In genomic region chr7:149136118-149136517, GRCh38 we compare ENCODE assay signal across 22 cellular contexts. TPM values are rescaled to one million over a fixed set of nuclear protein-coding genes. Genes with fewer than 3 reads are reported as not detected.
DNase-seq lines count a peak whose midpoint lies in the region; ATAC-seq, FAIRE-seq and TF ChIP-seq lines count a peak whose summit lies in the region.
"Had no signal": no experiment of that assay in that cellular context is flagged by ENCODE, and none has a peak within 500 bp of the region (broad histone marks: within the 10 kb centered on the region; RNA-seq: fewer than 3 reads in every experiment).

No MANE protein-coding gene starts in this region.

- POLR2A ChIA-PET in WTC11 (lab: Charles Lee) (no interaction called here), MCF 10A (lab: Yijun Ruan, JAX) (interaction anchor here (0.6 to 1.3 kb wide), 5 partner anchors 8 to 29 kb away, joined by 3 to 5 read pairs (median 3); partner anchors contain the start of genes ZNF398 and ZNF425)

- H3K4me3 Mint-ChIP-seq in GM23338: no peak overlapping the region
- H3K4me3 Mint-ChIP-seq in WTC11: no peak overlapping the region
- H3K4me3 Mint-ChIP-seq in MCF 10A (ENCODE audit: unreplicated experiment): no peak overlapping the region
- H3K4me3 Mint-ChIP-seq: B cell; CD4-positive, alpha-beta T cell; CD8-positive, alpha-beta T cell had no signal

- ATAC-seq in GM23338 (peak; percentile 62), WTC11 (peak; percentile 60)
- ATAC-seq: A549; CD8-positive, alpha-beta T cell had no signal

- H4K20me1 ChIP-seq in GM23338 (replicated peaks; ENCODE audit: insufficient read depth): no peaks in the 10 kb centered on the region
- H4K20me1 ChIP-seq in osteoblast (ENCODE audit: insufficient read depth, low read length): no peaks in the 10 kb centered on the region
- H4K20me1 ChIP-seq: BLaER1 treated with 17β-estradiol and CSF1 and Interleukin-3, amounts not matched to agents 10 nM and 100 nM had no signal

- TF ChIP-seq CTCF in GM23338 (conservative IDR thresholded peaks at IDR 0.05; ENCODE audit: low read depth in 2 of 2) (peak in 1 of 2 experiments; percentile 56; a peak in 2 of 4 replicates), WTC11 (IDR thresholded peaks at IDR 0.05) (no peak), osteoblast (IDR thresholded peaks at IDR 0.05; ENCODE audit: extremely low read depth, low read depth, low read length) (no peak), MCF 10A (IDR thresholded peaks at IDR 0.05; ENCODE audit: unreplicated experiment) (no peak), GM13976 (IDR thresholded peaks at IDR 0.05; ENCODE audit: borderline replicate concordance, control extremely low read depth, extremely low read depth, insufficient read depth, missing control alignments) (no peak)

- H3K4me3 ChIP-seq in GM23338 (no peak overlapping the region), osteoblast (ENCODE audit: insufficient read depth, low read length) (no peak overlapping the region)
- H3K4me3 ChIP-seq: A549; BLaER1 treated with 17β-estradiol and CSF1 and Interleukin-3, amounts not matched to agents 10 nM and 100 nM had no signal

- DNase-seq in GM23338 (ENCODE audit: low spot score): peak; percentile 35
- DNase-seq in WTC11 (ENCODE audit: low spot score): no peak
- peak; percentile 43 for DNase-seq in osteoblast (ENCODE audit: insufficient read length, low spot score, missing footprints)
- DNase-seq in MCF 10A (ENCODE audit: unreplicated experiment): no peak
- DNase-seq in H54 (ENCODE audit: insufficient read length, low spot score): no peak
- no peak for DNase-seq in GM13976 (ENCODE audit: low spot score)
- DNase-seq: AML-193; Caco-2; Calu3; CD4-positive, alpha-beta T cell; CD8-positive, alpha-beta T cell; DMS79 treated with DMSO at 0.1 percent for 48 hours; GF-D8 had no signal

- no TSS peak for BruUV-seq in MCF 10A (replicated peaks; lab: Mats Ljungman, UMichigan)

- no peaks in the 10 kb centered on the region for H3K9me3 ChIP-seq in osteoblast (ENCODE audit: low read depth, low read length)
- H3K9me3 ChIP-seq: A549 had no signal

- intact Hi-C loops in MCF 10A (cut with micrococcal nuclease): no loop called here

- H3K36me3 Mint-ChIP-seq in GM23338 (ENCODE audit: low read depth) (peaks cover 43% of the 10 kb centered on the region), WTC11 (peaks cover 22% of the 10 kb centered on the region), MCF 10A (ENCODE audit: insufficient read depth, unreplicated experiment) (peaks cover 36% of the 10 kb centered on the region)

- peak overlapping the region; percentile 63 for H3K27ac ChIP-seq in GM23338 (ENCODE audit: low read depth)
- no peak overlapping the region for H3K27ac ChIP-seq in osteoblast (ENCODE audit: low read depth, low read length)
- H3K27ac ChIP-seq: 22Rv1; A549; BLaER1 treated with 17β-estradiol and CSF1 and Interleukin-3, amounts not matched to agents 10 nM and 100 nM; C4-2B had no signal

- TF ChIP-seq POLR2A in H54 (IDR thresholded peaks at IDR 0.05; ENCODE audit: low read depth, low read length): no peak

- H3K27me3 ChIP-seq in GM23338 (ENCODE audit: insufficient read depth) (no peaks in the 10 kb centered on the region), osteoblast (ENCODE audit: insufficient read depth, low read length) (no peaks in the 10 kb centered on the region)
- H3K27me3 ChIP-seq: BLaER1 treated with 17β-estradiol and CSF1 and Interleukin-3, amounts not matched to agents 10 nM and 100 nM had no signal

- CTCF ChIA-PET in WTC11 (lab: Charles Lee): interaction anchor here (1.0 to 1.4 kb wide), 2 partner anchors 11 to 149 kb away, joined by 3 to 8 read pairs; partner anchors contain the start of gene ZNF398
- CTCF ChIA-PET in MCF 10A (lab: Yijun Ruan, JAX): interaction anchor here (0.8 to 6.0 kb wide), 5 partner anchors 9 to 34 kb away, joined by 3 to 33 read pairs (median 3); partner anchors contain the start of gene ZNF398

- H2AFZ ChIP-seq in GM23338 (no peak overlapping the region), osteoblast (ENCODE audit: low read length) (no peak overlapping the region)

- 0 out of 2 replicates have a peak, but pooled peaks cover 10% of the 10 kb centered on the region for H3F3A ChIP-seq in GM23338 (replicated peaks; ENCODE audit: low read depth)

- H3K4me2 ChIP-seq in GM23338: no peak overlapping the region
- no peak overlapping the region for H3K4me2 ChIP-seq in osteoblast (ENCODE audit: insufficient read depth, low read length)
- H3K4me2 ChIP-seq: A549; BLaER1 treated with 17β-estradiol and CSF1 and Interleukin-3, amounts not matched to agents 10 nM and 100 nM had no signal

- no peak overlapping the region for H3K27ac Mint-ChIP-seq in GM23338
- no peak overlapping the region for H3K27ac Mint-ChIP-seq in WTC11
- H3K27ac Mint-ChIP-seq in MCF 10A (ENCODE audit: low read depth, unreplicated experiment): no peak overlapping the region
- H3K27ac Mint-ChIP-seq: B cell; CD4-positive, alpha-beta T cell; CD8-positive, alpha-beta T cell had no signal

- FAIRE-seq in H54 (lab: Jason Lieb, UNC): no peak
- FAIRE-seq: A549, D721Med, G401.6, GM12891, GM18507 had no signal

- H3K36me3 ChIP-seq in GM23338 (ENCODE audit: insufficient read depth): peaks cover 4% of the 10 kb centered on the region
- H3K36me3 ChIP-seq in osteoblast (ENCODE audit: insufficient read depth, low read length): peaks cover 3% of the 10 kb centered on the region

- peaks cover 11% of the 10 kb centered on the region for H3K4me1 ChIP-seq in GM23338 (ENCODE audit: insufficient read depth)
- no peaks in the 10 kb centered on the region for H3K4me1 ChIP-seq in osteoblast (ENCODE audit: insufficient read depth, low read length)
- H3K4me1 ChIP-seq: Caco-2 had no signal

- H3K4me1 Mint-ChIP-seq in GM23338: 0 out of 3 replicates have a peak, but pooled peaks cover 3% of the 10 kb centered on the region
- no peaks in the 10 kb centered on the region for H3K4me1 Mint-ChIP-seq in WTC11
- no peaks in the 10 kb centered on the region for H3K4me1 Mint-ChIP-seq in MCF 10A (ENCODE audit: insufficient read depth, unreplicated experiment)
- H3K4me1 Mint-ChIP-seq: B cell had no signal

- H3K9me3 Mint-ChIP-seq in GM23338: peaks cover 4% of the 10 kb centered on the region
- H3K9me3 Mint-ChIP-seq in WTC11: peaks cover 2% of the 10 kb centered on the region
- no peaks in the 10 kb centered on the region for H3K9me3 Mint-ChIP-seq in MCF 10A (ENCODE audit: unreplicated experiment)
- H3K9me3 Mint-ChIP-seq: CD4-positive, alpha-beta T cell had no signal

- peaks cover 5% of the 10 kb centered on the region for H3K27me3 Mint-ChIP-seq in GM23338 (ENCODE audit: insufficient read depth, low read depth, poor library complexity)
- no peaks in the 10 kb centered on the region; the same call in 1 of the 2 replicates for H3K27me3 Mint-ChIP-seq in WTC11 (ENCODE audit: low read depth)
- H3K27me3 Mint-ChIP-seq in MCF 10A (ENCODE audit: insufficient read depth, unreplicated experiment): no peaks in the 10 kb centered on the region
- H3K27me3 Mint-ChIP-seq: B cell; CD4-positive, alpha-beta T cell had no signal

- in situ Hi-C loops in GM13976 (cut with MboI; ENCODE audit: low sequenced_read_pairs, unreplicated experiment): no loop called here

- H3K79me2 ChIP-seq in GM23338 (replicated peaks; ENCODE audit: insufficient read depth) (no peaks in the 10 kb centered on the region), osteoblast (ENCODE audit: insufficient read depth, low read length) (no peaks in the 10 kb centered on the region)

- no peaks in the 10 kb centered on the region for H3K9me2 ChIP-seq in GM23338 (ENCODE audit: insufficient read depth)

TF ChIP-seq in GM23338, 12 proteins besides CTCF, POLR2A, EP300 and RAD21 (continues in another document):
- TF ChIP-seq STAT1 (IDR thresholded peaks at IDR 0.05; ENCODE audit: unreplicated experiment) (no peak), POLR2AphosphoS5 (IDR thresholded peaks at IDR 0.05; ENCODE audit: low read depth) (no peak), CREB1 (CRISPR knock-in tag; IDR thresholded peaks at IDR 0.05; ENCODE audit: low read depth) (no peak)

TF ChIP-seq in WTC11, 78 proteins besides CTCF, POLR2A, EP300 and RAD21:
- no peak for TF ChIP-seq TEAD4 (CRISPR knock-in tag; IDR thresholded peaks at IDR 0.05)
- peak; percentile 67; the same call in 1 of the 2 replicates for TF ChIP-seq HMGA2 (CRISPR knock-in tag; IDR thresholded peaks at IDR 0.05)

RNA-seq across cellular contexts. Expression of gene ZNF425, which starts 10.0 kb away (rescaled TPM):
- 4.3 and 5.0 TPM in 2 replicates for total RNA-seq in GM23338 (2014; rRNA removed; shearing (Covaris generic))
- 3.0 and 4.3 TPM in 2 replicates for polyA plus RNA-seq in GM23338 (2016; fragmentation: Nextera tagmentation; extraction: Ambion mirVana)
- 3.8 to 5.8 TPM (median 4.9 TPM) in 3 replicates for total RNA-seq in WTC11 (2021)
- 4.3 and 4.7 TPM in 2 replicates for total RNA-seq in osteoblast
- 2.6 and 3.3 TPM in 2 replicates for total RNA-seq in MCF 10A (2022)

RNA-seq across cellular contexts. Expression of gene ZNF398, which starts 11.1 kb away (rescaled TPM):
- total RNA-seq in GM23338 (2014; rRNA removed; shearing (Covaris generic)): 92.7 and 99.6 TPM in 2 replicates
- 18.2 and 20.7 TPM in 2 replicates for polyA plus RNA-seq in GM23338 (2016; fragmentation: Nextera tagmentation; extraction: Ambion mirVana)
- total RNA-seq in WTC11 (2021) (57.8 to 63.2 TPM (median 58.9 TPM) in 3 replicates), osteoblast (15.9 and 17.7 TPM in 2 replicates), MCF 10A (2022) (13.8 and 15.7 TPM in 2 replicates)

RNA-seq across cellular contexts. Expression of gene ZNF786, which starts 45.6 kb away (rescaled TPM):
- total RNA-seq in GM23338 (2014; rRNA removed; shearing (Covaris generic)): 18.4 and 19.8 TPM in 2 replicates
- 6.1 and 7.1 TPM in 2 replicates for polyA plus RNA-seq in GM23338 (2016; fragmentation: Nextera tagmentation; extraction: Ambion mirVana)
- total RNA-seq in WTC11 (2021): 11.4 to 13.0 TPM (median 11.8 TPM) in 3 replicates
- 6.5 and 7.7 TPM in 2 replicates for total RNA-seq in osteoblast
- 5.6 and 6.7 TPM in 2 replicates for total RNA-seq in MCF 10A (2022)

RNA-seq across cellular contexts. Expression of gene ZNF282, which starts 59.2 kb away (rescaled TPM):
- total RNA-seq in GM23338 (2014; rRNA removed; shearing (Covaris generic)): 34.3 and 36.3 TPM in 2 replicates
- 7.2 and 7.4 TPM in 2 replicates for polyA plus RNA-seq in GM23338 (2016; fragmentation: Nextera tagmentation; extraction: Ambion mirVana)
- total RNA-seq in WTC11 (2021) (34.8 to 39.3 TPM (median 38.5 TPM) in 3 replicates), osteoblast (28.6 and 30.6 TPM in 2 replicates), MCF 10A (2022) (43.9 and 46.4 TPM in 2 replicates)

Comparison
In these comparisons a context has a peak if more than half of its experiments do, and no peak if none do; other contexts are left out.
1. DNase-seq: peak in GM23338 (single experiment) and osteoblast (single experiment); none in WTC11 (single experiment), MCF 10A (single experiment), H54 (single experiment) and GM13976 (single experiment).